Comparison of ENCODE assay signal across 21 cellular contexts in the genomic region with DNA sequence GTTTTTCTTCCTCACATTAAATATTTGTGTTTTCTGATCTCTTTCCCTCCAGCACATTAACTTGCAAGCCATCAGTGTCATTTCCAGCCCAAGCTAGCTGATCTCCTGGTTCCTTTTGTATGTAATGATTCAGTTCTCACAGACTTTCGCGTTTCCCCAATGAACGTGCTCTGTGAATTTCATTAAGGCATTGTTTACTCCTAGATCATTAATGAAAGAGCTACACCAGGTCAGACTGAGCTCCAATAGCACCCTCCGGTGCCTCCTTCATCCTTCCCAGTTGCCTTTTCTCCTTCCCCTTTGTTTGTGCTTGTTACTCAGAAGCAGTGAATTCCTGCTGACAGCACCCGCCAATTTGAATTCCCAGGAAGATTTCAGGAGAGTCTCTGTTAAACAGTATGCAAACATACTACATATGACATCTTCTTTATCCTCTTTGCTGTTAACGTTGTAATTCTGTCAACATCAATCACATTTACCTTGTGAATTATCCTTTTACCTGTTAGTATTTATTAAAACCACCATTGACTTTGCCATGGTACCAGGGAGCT. TPM values are rescaled to one million over a fixed set of nuclear protein-coding genes. Genes with fewer than 3 reads are reported as not detected.
A peak's percentile ranks its signal among the peaks of the same experiment; 100 is the strongest.
DNase-seq lines count a peak whose midpoint lies in the region; ATAC-seq, FAIRE-seq and TF ChIP-seq lines count a peak whose summit lies in the region.
"Had no signal": no experiment of that assay in that cellular context is flagged by ENCODE, and none has a peak within 500 bp of the region (broad histone marks: within the 10 kb centered on the region; RNA-seq: fewer than 3 reads in every experiment).

No MANE protein-coding gene starts in this region.

- H3K9me3 ChIP-seq in H9 (ENCODE audit: control insufficient read depth, low read depth, low read length) (no peaks in the 10 kb centered on the region), smooth muscle cell (replicated peaks; ENCODE audit: low read depth) (no peaks in the 10 kb centered on the region)
- H3K9me3 ChIP-seq: SK-N-SH had no signal

- H3K79me2 ChIP-seq in H9 (ENCODE audit: insufficient read depth, low read length): no peaks in the 10 kb centered on the region
- H3K79me2 ChIP-seq in smooth muscle cell (ENCODE audit: low read depth): no peaks in the 10 kb centered on the region

- H3K56ac ChIP-seq in H9 (ENCODE audit: insufficient read length, low read depth, low read length): no peak overlapping the region

- H3K4me1 ChIP-seq in H9 (ENCODE audit: insufficient read depth, low read length) (no peaks in the 10 kb centered on the region; the same call in 1 of the 2 replicates), smooth muscle cell (ENCODE audit: low read depth) (no peaks in the 10 kb centered on the region)

- H3K4me3 Mint-ChIP-seq in H9 (no peak overlapping the region; a peak in 1 of 5 replicates), WTC11 (no peak overlapping the region), neural crest cell (no peak overlapping the region)
- H3K4me3 Mint-ChIP-seq: CD14-positive monocyte had no signal

- no peak overlapping the region for H2AK5ac ChIP-seq in H9 (ENCODE audit: insufficient read length, low read length)

- H3K4me1 Mint-ChIP-seq in H9 (peaks cover 25 to 26% of the 10 kb centered on the region in 2 experiments), WTC11 (peaks cover 20% of the 10 kb centered on the region), neural crest cell (peaks cover 31% of the 10 kb centered on the region)

- H3T11ph ChIP-seq in H9 (ENCODE audit: low read length): no peak overlapping the region

- H3K27ac ChIP-seq in H9 (ENCODE audit: insufficient read length, low read depth, low read length) (no peak overlapping the region), smooth muscle cell (ENCODE audit: low read depth) (no peak overlapping the region)
- H3K27ac ChIP-seq: RWPE1 had no signal

- no peak overlapping the region for H3K4me2 ChIP-seq in H9 (ENCODE audit: insufficient read depth, insufficient read length, low read length)
- no peak overlapping the region for H3K4me2 ChIP-seq in smooth muscle cell
- H3K4me2 ChIP-seq: SK-N-SH had no signal

- H3K4ac ChIP-seq in H9 (ENCODE audit: low read depth, low read length): no peak overlapping the region

- H2BK5ac ChIP-seq in H9 (ENCODE audit: insufficient read length, low read length): no peak overlapping the region

- no peak overlapping the region for H2BK12ac ChIP-seq in H9 (ENCODE audit: insufficient read length, low read depth, low read length)

- peaks cover 7% of the 10 kb centered on the region; the same call in 1 of the 2 replicates for H3K27me3 Mint-ChIP-seq in H9 (ENCODE audit: low read depth)
- H3K27me3 Mint-ChIP-seq in WTC11 (ENCODE audit: low read depth): peaks cover 4% of the 10 kb centered on the region
- no peaks in the 10 kb centered on the region for H3K27me3 Mint-ChIP-seq in neural crest cell (ENCODE audit: low read depth)

- H3K36me3 ChIP-seq in smooth muscle cell (ENCODE audit: low read depth): no peaks in the 10 kb centered on the region

- FAIRE-seq in urothelium cell line (lab: Jason Lieb, UNC): no peak
- FAIRE-seq: A204.1, D721Med had no signal

- H4K20me1 ChIP-seq in H9 (ENCODE audit: control insufficient read depth, insufficient read depth, insufficient read length): no peaks in the 10 kb centered on the region
- H4K20me1 ChIP-seq in smooth muscle cell (ENCODE audit: low read depth): no peaks in the 10 kb centered on the region

- WGBS in H9 (ENCODE audit: extremely low coverage, insufficient read length, low lambda C conversion rate): no CpG with 5 or more reads among the region's 6 CpGs
- WGBS in smooth muscle cell (ENCODE audit: low lambda C conversion rate): 81% methylated on average over 6 of the region's 6 CpGs

- H4K8ac ChIP-seq in H9 (replicated peaks; ENCODE audit: insufficient read length, low read depth, low read length): no peak overlapping the region

- no peaks in the 10 kb centered on the region for H3K9me3 Mint-ChIP-seq in H9
- no peaks in the 10 kb centered on the region for H3K9me3 Mint-ChIP-seq in WTC11
- H3K9me3 Mint-ChIP-seq in neural crest cell: peaks cover 2% of the 10 kb centered on the region

- no peak overlapping the region for H2BK120ac ChIP-seq in H9 (ENCODE audit: low read depth, low read length, poor library complexity, severe bottlenecking)

- H3K14ac ChIP-seq in H9 (ENCODE audit: insufficient read depth, low read length): no peak overlapping the region

- H3K9ac ChIP-seq in H9 (ENCODE audit: extremely low read depth, insufficient read length, low read length) (no peak overlapping the region), smooth muscle cell (ENCODE audit: low read depth) (no peak overlapping the region)
- H3K9ac ChIP-seq: SK-N-SH had no signal

- H2BK20ac ChIP-seq in H9 (ENCODE audit: low read depth, low read length, poor library complexity, severe bottlenecking): no peak overlapping the region

- DNase-seq in ELF-1 (ENCODE audit: low read depth, low spot score) (peak; percentile 26), H9 (no peak), WTC11 (ENCODE audit: low spot score) (no peak), neural crest cell (ENCODE audit: low read depth, low spot score) (no peak), smooth muscle cell (lab: John Stamatoyannopoulos, UW; ENCODE audit: unreplicated experiment) (no peak), urothelium cell line (ENCODE audit: low spot score) (no peak), NAMALWA (ENCODE audit: low spot score) (no peak)
- DNase-seq: DMS53, GF-D8, HCEC 1CT, NCI-H1092 treated with DMSO at 0.1 percent for 48 hours, NCI-H1694 treated with DMSO at 0.1 percent for 48 hours, NCI-H510A treated with DMSO at 0.1 percent for 48 hours, NCI-H748 treated with DMSO at 0.1 percent for 48 hours, SIG-M5, SK-N-SH had no signal

- H4K91ac ChIP-seq in H9 (ENCODE audit: insufficient read length, low read depth, low read length): no peak overlapping the region

- no peak overlapping the region for H2AFZ ChIP-seq in H9 (ENCODE audit: low read length)
- no peak overlapping the region for H2AFZ ChIP-seq in smooth muscle cell (ENCODE audit: low read depth)

- H3K27me3 ChIP-seq in H9 (ENCODE audit: insufficient read depth, low read length) (no peaks in the 10 kb centered on the region), smooth muscle cell (ENCODE audit: low read depth) (peaks cover 32% of the 10 kb centered on the region)

- H2BK15ac ChIP-seq in H9 (ENCODE audit: low read depth, low read length): no peak overlapping the region

- no peak overlapping the region for H3K18ac ChIP-seq in H9 (ENCODE audit: insufficient read length, low read depth, low read length)

- H3K27ac Mint-ChIP-seq in H9 (peak overlapping the region; percentile 2 to 64 (median 19); a peak in 4 of 7 replicates), WTC11 (peak overlapping the region; percentile 2; the same call in 1 of the 2 replicates), neural crest cell (ENCODE audit: unreplicated experiment) (peak overlapping the region; percentile 23)
- H3K27ac Mint-ChIP-seq: CD14-positive monocyte had no signal

- no peaks in the 10 kb centered on the region for H3K36me3 Mint-ChIP-seq in H9 (ENCODE audit: insufficient read depth in 1 of 3, low read depth in 3 of 3)
- H3K36me3 Mint-ChIP-seq in WTC11: no peaks in the 10 kb centered on the region
- H3K36me3 Mint-ChIP-seq in neural crest cell (ENCODE audit: low read depth): no peaks in the 10 kb centered on the region
- H3K36me3 Mint-ChIP-seq: CD14-positive monocyte had no signal

- H3F3A ChIP-seq in smooth muscle cell (ENCODE audit: low read depth): no peaks in the 10 kb centered on the region

- ATAC-seq in WTC11 (peak; percentile 60), HG03342 (IDR thresholded peaks at IDR 0.05; ENCODE audit: unreplicated experiment) (no peak)

- CTCF ChIA-PET in WTC11 (lab: Charles Lee): interaction anchor here (0.7 to 1.5 kb wide), 8 partner anchors 21 to 89 kb away, joined by 3 to 5 read pairs (median 3); partner anchors contain the start of gene ERICH6B

- POLR2A ChIA-PET in WTC11 (lab: Charles Lee): no interaction called here

- no peak overlapping the region for H3K4me3 ChIP-seq in smooth muscle cell

- no peaks in the 10 kb centered on the region for H3K79me1 ChIP-seq in H9 (ENCODE audit: insufficient read depth, low read depth, low read length, poor library complexity, severe bottlenecking)

- no peak overlapping the region for H4K5ac ChIP-seq in H9 (ENCODE audit: insufficient read length, low read depth, low read length)

- no peaks in the 10 kb centered on the region for H3K23me2 ChIP-seq in H9 (ENCODE audit: insufficient read length, low read depth, low read length, poor library complexity, severe bottlenecking)

- H3K23ac ChIP-seq in H9 (ENCODE audit: insufficient read length, low read depth, low read length): no peak overlapping the region

- TF ChIP-seq CTCF in H9 (conservative IDR thresholded peaks at IDR 0.05) (no peak), WTC11 (IDR thresholded peaks at IDR 0.05) (no peak), neural crest cell (conservative IDR thresholded peaks at IDR 0.05) (no peak), smooth muscle cell (IDR thresholded peaks at IDR 0.05; ENCODE audit: borderline replicate concordance, insufficient read depth, poor library complexity, severe bottlenecking) (no peak)

TF ChIP-seq in WTC11, 78 proteins besides CTCF, POLR2A, EP300 and RAD21 (continues in another document):
- no peak for TF ChIP-seq CDX4 (CRISPR knock-in tag; IDR thresholded peaks at IDR 0.05; ENCODE audit: borderline replicate concordance)
- no peak for TF ChIP-seq ZNF121 (CRISPR knock-in tag; IDR thresholded peaks at IDR 0.05)

RNA-seq across cellular contexts. Expression of gene CBY2, which starts 3.1 kb away (rescaled TPM):
- total RNA-seq in H9 (2021): not detected in 2 replicates
- 0.50 to 0.74 TPM in 2 of 3 replicates, not detected in the other for total RNA-seq in WTC11 (2021)
- total RNA-seq in neural crest cell: not detected in 2 replicates
- total RNA-seq in smooth muscle cell: not detected in 2 replicates
- polyA plus RNA-seq in smooth muscle cell: not detected in 2 replicates
- polyA plus RNA-seq: CD14-positive monocyte, SK-N-SH had no signal
